In genomic region chr4:87423313-87424031, GRCh38 we compare ENCODE assay signal across 1 cellular context.
TF ChIP-seq lines count a peak whose summit lies in the region.

No MANE protein-coding gene starts in this region.

TF ChIP-seq in IMR-90, 13 proteins besides CTCF, POLR2A, EP300 and RAD21 (continued from another document):
- TF ChIP-seq RFX5 (IDR thresholded peaks at IDR 0.05; ENCODE audit: low read depth, low read length) = no peak
- TF ChIP-seq CEBPB (IDR thresholded peaks at IDR 0.05; ENCODE audit: low read depth, low read length) = no peak
- TF ChIP-seq MXI1 (IDR thresholded peaks at IDR 0.05; ENCODE audit: borderline replicate concordance, low read depth, low read length) = no peak
- TF ChIP-seq SMC3 (IDR thresholded peaks at IDR 0.05; ENCODE audit: low read depth, low read length) = no peak
- TF ChIP-seq USF2 (IDR thresholded peaks at IDR 0.05; ENCODE audit: low read depth, low read length) = no peak
- no peak for TF ChIP-seq FOS (IDR thresholded peaks at IDR 0.05; ENCODE audit: low read depth, low read length)
- TF ChIP-seq ELK1 (IDR thresholded peaks at IDR 0.05; ENCODE audit: borderline replicate concordance, low read depth, low read length) = no peak
- TF ChIP-seq CHD1 (IDR thresholded peaks at IDR 0.05; ENCODE audit: low read depth, low read length) = no peak
TF ChIP-seq in IMR-90: peak in this region for 0.
